ENCODE assay signal across 8 cellular contexts in genomic region chr12:57583008-57583831, GRCh38. TPM values are rescaled to one million over a fixed set of nuclear protein-coding genes. Genes with fewer than 3 reads are reported as not detected.
DNase-seq lines count a peak whose midpoint lies in the region; ATAC-seq and TF ChIP-seq lines count a peak whose summit lies in the region.

No MANE protein-coding gene starts in this region.

- no peak overlapping the region for H3K9ac ChIP-seq in adipocyte (ENCODE audit: low read length)

- peaks cover 70% of the 10 kb centered on the region for H3K27me3 ChIP-seq in adipocyte (replicated peaks; ENCODE audit: control insufficient read depth, insufficient read depth, low read length)

- DNase-seq in NCI-H146 (lab: John Stamatoyannopoulos, UW) (peak; percentile 88), SW480 (ENCODE audit: low spot score) (peak; percentile 82), adipocyte (ENCODE audit: low read depth) (peak; percentile 94), left ventricle myocardium superior (no peak), retina (peak; percentile 74)

- H3K4me3 ChIP-seq in adipocyte (ENCODE audit: low read length): no peak overlapping the region

- no peak overlapping the region for H3K27ac ChIP-seq in 22Rv1

- ATAC-seq in GM18499 (IDR thresholded peaks at IDR 0.05; ENCODE audit: insufficient read depth, unreplicated experiment) (peak; percentile 83), HG02870 (IDR thresholded peaks at IDR 0.05; ENCODE audit: unreplicated experiment) (peak; percentile 89), left ventricle myocardium superior (peak; percentile 97)

- no peaks in the 10 kb centered on the region for H3K36me3 ChIP-seq in adipocyte (ENCODE audit: control insufficient read depth, insufficient read depth, low read length, severe bottlenecking)

- peak; percentile 98 for TF ChIP-seq CTCF in 22Rv1 (IDR thresholded peaks at IDR 0.05)

- no peaks in the 10 kb centered on the region for H3K4me1 ChIP-seq in adipocyte (ENCODE audit: control insufficient read depth, insufficient read depth, low read length)

- H3K9me3 ChIP-seq in adipocyte (ENCODE audit: control insufficient read depth, low read length): no peaks in the 10 kb centered on the region

- intact Hi-C loops in left ventricle myocardium superior (cut with micrococcal nuclease): loop anchor here (5.0 kb wide), 1 partner anchor 39 kb away; no protein-coding TSS in a partner anchor

RNA-seq across cellular contexts. Expression of gene PIP4K2C, which starts 7.8 kb away (rescaled TPM):
- 11.9 TPM for total RNA-seq in left ventricle myocardium superior

RNA-seq across cellular contexts. Expression of gene DTX3, which starts 21.4 kb away (rescaled TPM):
- total RNA-seq in left ventricle myocardium superior: 21.4 TPM

RNA-seq across cellular contexts. Expression of gene ARHGEF25, which starts 28.0 kb away (rescaled TPM):
- total RNA-seq in left ventricle myocardium superior: 11.9 TPM

RNA-seq across cellular contexts. Expression of gene KIF5A, which starts 33.4 kb away (rescaled TPM):
- 0.12 TPM for total RNA-seq in left ventricle myocardium superior

RNA-seq across cellular contexts. Expression of gene DCTN2, which starts 36.2 kb away (rescaled TPM):
- 89.2 TPM for total RNA-seq in left ventricle myocardium superior
